Comparison of ENCODE assay signal across 23 cellular contexts in the genomic region with DNA sequence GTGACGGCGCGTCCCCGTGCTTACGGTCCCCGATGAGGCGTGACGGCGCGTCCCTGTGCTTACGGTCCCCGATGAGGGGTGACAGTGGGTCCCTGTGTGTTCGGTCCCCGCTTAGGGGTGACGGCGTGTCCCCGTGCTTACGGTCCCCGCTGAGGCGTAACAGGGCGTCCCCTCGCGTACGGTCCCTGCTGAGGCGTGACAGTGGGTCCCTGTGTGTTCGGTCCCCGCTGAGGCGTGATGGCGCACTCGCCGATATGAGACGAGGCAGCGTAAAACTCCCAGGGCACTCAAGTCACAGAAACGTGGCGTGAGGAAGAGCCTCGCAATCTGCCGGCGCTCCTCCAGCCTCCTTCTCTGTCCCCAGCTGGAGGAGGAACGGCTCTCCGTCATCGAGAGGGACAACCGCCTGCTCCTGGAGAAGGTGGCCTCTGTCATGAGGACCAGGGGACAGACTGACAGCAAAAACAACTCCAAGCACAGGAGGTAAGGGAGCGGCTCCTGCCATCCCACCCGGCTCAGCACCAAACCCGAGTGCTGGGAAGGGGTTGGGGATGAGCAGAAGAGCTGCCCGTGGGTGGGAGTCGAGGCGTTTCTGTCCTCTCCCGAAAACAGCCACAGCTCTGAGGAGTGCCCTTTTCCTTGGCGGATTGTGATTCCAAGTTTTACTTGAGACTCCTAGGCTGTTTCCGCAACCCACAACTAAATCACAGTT. TPM values are rescaled to one million over a fixed set of nuclear protein-coding genes. Genes with fewer than 3 reads are reported as not detected.
DNase-seq lines count a peak whose midpoint lies in the region; ATAC-seq and TF ChIP-seq lines count a peak whose summit lies in the region.
"Had no signal": no experiment of that assay in that cellular context is flagged by ENCODE, and none has a peak within 500 bp of the region (broad histone marks: within the 10 kb centered on the region; RNA-seq: fewer than 3 reads in every experiment).

No MANE protein-coding gene starts in this region.

- H3K18ac ChIP-seq in trophoblast cell (ENCODE audit: low read length): no peak overlapping the region

- H3K4me3 Mint-ChIP-seq in GM23338: peak overlapping the region; percentile 64; the same call in 2 of the 3 replicates
- H3K4me3 Mint-ChIP-seq in activated CD4-positive, alpha-beta memory T cell treated with anti-CD3 and anti-CD28 coated beads, Interleukin-2, amount 10 ng/mL, durations not matched to agents 7 days and 5 days: no peak overlapping the region
- H3K4me3 Mint-ChIP-seq: dendritic cell treated with granulocyte-macrophage colony-stimulating factor and Interleukin-4, amounts not matched to agents 40 ng/mL and 50 ng/mL, for 4 days had no signal

- H2AK5ac ChIP-seq in trophoblast cell (ENCODE audit: low read length): no peak overlapping the region

- H3K23ac ChIP-seq in trophoblast cell (ENCODE audit: low read length): no peak overlapping the region

- H3K9ac ChIP-seq in trophoblast cell (ENCODE audit: low read length): no peak overlapping the region

- no peak overlapping the region for H3K14ac ChIP-seq in trophoblast cell (ENCODE audit: low read length)

- no peak overlapping the region for H4K91ac ChIP-seq in trophoblast cell (ENCODE audit: low read depth, low read length)

- intact Hi-C loops in A673 (cut with micrococcal nuclease; ENCODE audit: unreplicated experiment): no loop called here

- H4K8ac ChIP-seq in trophoblast cell (ENCODE audit: low read depth, low read length): no peak overlapping the region

- H3K27me3 ChIP-seq in A673 (replicated peaks; ENCODE audit: insufficient read depth, low read depth, low read length, poor library complexity) (no peaks in the 10 kb centered on the region), GM23338 (ENCODE audit: insufficient read depth) (peaks cover 17% of the 10 kb centered on the region), esophagus (ENCODE audit: control insufficient read depth in 1 of 2, insufficient read depth in 2 of 2, low read length in 2 of 2) (no peaks in the 10 kb centered on the region), trophoblast cell (ENCODE audit: insufficient read depth, low read length) (no peaks in the 10 kb centered on the region)
- H3K27me3 ChIP-seq: body of pancreas, pancreas had no signal

- H3F3A ChIP-seq in GM23338 (replicated peaks; ENCODE audit: low read depth): 0 out of 2 replicates have a peak, but pooled peaks cover 8% of the 10 kb centered on the region

- H3K27ac ChIP-seq in A673 (ENCODE audit: low read depth, low read length, poor library complexity, severe bottlenecking) (no peak overlapping the region), GM23338 (ENCODE audit: low read depth) (no peak overlapping the region), esophagus (ENCODE audit: low read depth in 2 of 2, low read length in 1 of 2) (no peak overlapping the region), trophoblast cell (ENCODE audit: low read depth, low read length) (no peak overlapping the region)
- H3K27ac ChIP-seq: body of pancreas, epithelial cell of prostate, gastrocnemius medialis, left lung, pancreas, transverse colon had no signal

- ATAC-seq in GM23338: peak; percentile 64
- ATAC-seq: body of pancreas, gastrocnemius medialis, left lung, pancreas, Right ventricle myocardium inferior had no signal

- H4K12ac ChIP-seq in trophoblast cell (ENCODE audit: low read depth, low read length): no peak overlapping the region

- no peaks in the 10 kb centered on the region for H3K9me3 Mint-ChIP-seq in GM23338
- H3K9me3 Mint-ChIP-seq in activated CD4-positive, alpha-beta memory T cell treated with anti-CD3 and anti-CD28 coated beads, Interleukin-2, amount 10 ng/mL, durations not matched to agents 7 days and 5 days: peaks cover 3% of the 10 kb centered on the region
- H3K9me3 Mint-ChIP-seq: dendritic cell treated with granulocyte-macrophage colony-stimulating factor and Interleukin-4, amounts not matched to agents 40 ng/mL and 50 ng/mL, for 4 days had no signal

- H2BK5ac ChIP-seq in trophoblast cell (ENCODE audit: low read depth, low read length, poor library complexity): no peak overlapping the region

- DNase-seq in A673 (ENCODE audit: low spot score) (peak; percentile 14), GM23338 (ENCODE audit: low spot score) (peak; percentile 52), trophoblast cell (no peak), D341Med (ENCODE audit: low spot score) (no peak), SW480 (ENCODE audit: low spot score) (no peak), NCI-H1694 (lab: John Stamatoyannopoulos, UW) (no peak)
- no peak for DNase-seq in activated CD4-positive, alpha-beta memory T cell treated with anti-CD3 and anti-CD28 coated beads, Interleukin-2, amount 10 ng/mL, durations not matched to agents 7 days and 5 days
- DNase-seq: activated CD4-positive, alpha-beta T cell treated with anti-CD3 and anti-CD28 coated beads, Interleukin-2, amount 50 U/mL, for 1 hour; activated naive CD4-positive, alpha-beta T cell treated with anti-CD3 and anti-CD28 coated beads, Interleukin-2, amount 50 U/mL, for 16 hours; body of pancreas; gastrocnemius medialis; NCI-H187 treated with DMSO at 0.1 percent for 48 hours; NCI-H524 treated with DMSO at 0.1 percent for 48 hours; pancreas; stimulated activated naive CD4-positive, alpha-beta T cell; transverse colon had no signal

- BruUV-seq in A673 (replicated peaks; lab: Mats Ljungman, UMichigan): no TSS peak

- no peak overlapping the region for H3K27ac Mint-ChIP-seq in GM23338
- no peak overlapping the region for H3K27ac Mint-ChIP-seq in activated CD4-positive, alpha-beta memory T cell treated with anti-CD3 and anti-CD28 coated beads, Interleukin-2, amount 10 ng/mL, durations not matched to agents 7 days and 5 days
- H3K27ac Mint-ChIP-seq: dendritic cell treated with granulocyte-macrophage colony-stimulating factor and Interleukin-4, amounts not matched to agents 40 ng/mL and 50 ng/mL, for 4 days had no signal

- 0 out of 2 replicates have a peak, but pooled peaks cover 5% of the 10 kb centered on the region for H3K9me2 ChIP-seq in GM23338 (ENCODE audit: insufficient read depth)

- H3K4me3 ChIP-seq in A673 (ENCODE audit: low read depth, low read length, poor library complexity, severe bottlenecking) (peak overlapping the region; percentile 36), GM23338 (peak overlapping the region; percentile 50), esophagus (ENCODE audit: low read depth in 1 of 2, low read length in 2 of 2) (peak overlapping the region; percentile 13 to 23), trophoblast cell (ENCODE audit: low read depth, low read length) (peak overlapping the region; percentile 8)
- H3K4me3 ChIP-seq: body of pancreas, left lung, pancreas, transverse colon had no signal

- H4K20me1 ChIP-seq in GM23338 (replicated peaks; ENCODE audit: insufficient read depth): no peaks in the 10 kb centered on the region

- H2BK120ac ChIP-seq in trophoblast cell (ENCODE audit: insufficient read depth, low read length, poor library complexity): no peak overlapping the region

- H3K9me3 ChIP-seq in A673 (ENCODE audit: low read depth, low read length, poor library complexity, severe bottlenecking): no peaks in the 10 kb centered on the region
- peaks cover 0 to 3% of the 10 kb centered on the region in 2 donors for H3K9me3 ChIP-seq in esophagus (ENCODE audit: control insufficient read depth in 2 of 2, insufficient read depth in 1 of 2, low read depth in 1 of 2, low read length in 1 of 2)
- peaks cover 12% of the 10 kb centered on the region for H3K9me3 ChIP-seq in trophoblast cell (ENCODE audit: insufficient read depth, low read depth, low read length)
- H3K9me3 ChIP-seq: body of pancreas, gastrocnemius medialis, pancreas, transverse colon had no signal

- POLR2A ChIA-PET in A673 (lab: Charles Lee; ENCODE audit: low non-redundant PET): no interaction called here
- POLR2A ChIA-PET in activated CD4-positive, alpha-beta memory T cell treated with anti-CD3 and anti-CD28 coated beads, Interleukin-2, amount 10 ng/mL, durations not matched to agents 7 days and 5 days (lab: Charles Lee): no interaction called here

- no peaks in the 10 kb centered on the region for H3K79me2 ChIP-seq in GM23338 (replicated peaks; ENCODE audit: insufficient read depth)
- H3K79me2 ChIP-seq in trophoblast cell (ENCODE audit: control insufficient read depth, insufficient read depth, low read length, poor library complexity): no peaks in the 10 kb centered on the region

- TF ChIP-seq CTCF in A673 (conservative IDR thresholded peaks at IDR 0.05; ENCODE audit: low read depth, low read length) (no peak), GM23338 (conservative IDR thresholded peaks at IDR 0.05; ENCODE audit: low read depth in 2 of 2) (no peak)

- H3K36me3 Mint-ChIP-seq in GM23338 (ENCODE audit: low read depth): no peaks in the 10 kb centered on the region
- no peaks in the 10 kb centered on the region for H3K36me3 Mint-ChIP-seq in activated CD4-positive, alpha-beta memory T cell treated with anti-CD3 and anti-CD28 coated beads, Interleukin-2, amount 10 ng/mL, durations not matched to agents 7 days and 5 days (ENCODE audit: low read depth)

- WGBS in esophagus, 2 donors: 20 to 38% methylated on average over 44 to 51 of the region's 51 CpGs
- WGBS in trophoblast cell (ENCODE audit: extremely low coverage, insufficient coverage, insufficient read length): no CpG with 5 or more reads among the region's 51 CpGs

- H3K4ac ChIP-seq in trophoblast cell (ENCODE audit: low read depth, low read length): no peak overlapping the region

- H2AFZ ChIP-seq in GM23338 (peak overlapping the region; percentile 94), trophoblast cell (ENCODE audit: insufficient read depth, low read length, poor library complexity) (no peak overlapping the region)

- peaks cover 3% of the 10 kb centered on the region for H3K4me1 ChIP-seq in A673 (ENCODE audit: insufficient read depth, low read length, poor library complexity, severe bottlenecking)
- H3K4me1 ChIP-seq in GM23338 (ENCODE audit: insufficient read depth): peaks cover 20% of the 10 kb centered on the region
- peaks cover 4 to 6% of the 10 kb centered on the region in 2 donors for H3K4me1 ChIP-seq in esophagus (ENCODE audit: control insufficient read depth in 2 of 2, insufficient read depth in 2 of 2, low read length in 1 of 2)
- H3K4me1 ChIP-seq in trophoblast cell (ENCODE audit: control insufficient read depth in 1 of 2, insufficient read depth in 2 of 2, low read length in 2 of 2): no peaks in the 10 kb centered on the region
- H3K4me1 ChIP-seq: gastrocnemius medialis, left lung, pancreas, transverse colon had no signal

- no peak overlapping the region for H2BK12ac ChIP-seq in trophoblast cell (ENCODE audit: low read length)

- H3K4me1 Mint-ChIP-seq in GM23338: peaks cover 21% of the 10 kb centered on the region
- H3K4me1 Mint-ChIP-seq in activated CD4-positive, alpha-beta memory T cell treated with anti-CD3 and anti-CD28 coated beads, Interleukin-2, amount 10 ng/mL, durations not matched to agents 7 days and 5 days: peaks cover 20% of the 10 kb centered on the region

- CTCF ChIA-PET in A673 (lab: Charles Lee): no interaction called here
- CTCF ChIA-PET in activated CD4-positive, alpha-beta memory T cell treated with anti-CD3 and anti-CD28 coated beads, Interleukin-2, amount 10 ng/mL, durations not matched to agents 7 days and 5 days (lab: Charles Lee): no interaction called here

- H3K36me3 ChIP-seq in A673 (ENCODE audit: insufficient read depth, low read length, poor library complexity, severe bottlenecking) (no peaks in the 10 kb centered on the region), GM23338 (ENCODE audit: insufficient read depth) (no peaks in the 10 kb centered on the region), esophagus (ENCODE audit: control insufficient read depth in 2 of 2, insufficient read depth in 2 of 2, low read length in 1 of 2) (no peaks in the 10 kb centered on the region), trophoblast cell (ENCODE audit: control insufficient read depth in 1 of 2, insufficient read depth in 2 of 2, low read length in 2 of 2) (no peaks in the 10 kb centered on the region)
- H3K36me3 ChIP-seq: gastrocnemius medialis, left lung, pancreas, transverse colon had no signal

- H3K4me2 ChIP-seq in GM23338 (peak overlapping the region; percentile 80), trophoblast cell (ENCODE audit: low read length) (no peak overlapping the region)

- H3K27me3 Mint-ChIP-seq in GM23338 (ENCODE audit: insufficient read depth, low read depth, poor library complexity): peaks cover 14% of the 10 kb centered on the region
- H3K27me3 Mint-ChIP-seq in activated CD4-positive, alpha-beta memory T cell treated with anti-CD3 and anti-CD28 coated beads, Interleukin-2, amount 10 ng/mL, durations not matched to agents 7 days and 5 days: peaks cover 2% of the 10 kb centered on the region

- no peaks in the 10 kb centered on the region for H3K79me1 ChIP-seq in trophoblast cell (ENCODE audit: low read length)

RNA-seq across cellular contexts. Expression of a gene that starts 21.1 kb away (rescaled TPM):
- total RNA-seq in A673 (2021): not detected in 2 replicates
- not detected in 2 replicates for total RNA-seq in GM23338 (2014; rRNA removed; shearing (Covaris generic))
- polyA plus RNA-seq in GM23338 (2016; fragmentation: Nextera tagmentation; extraction: Ambion mirVana) (not detected in 2 replicates), esophagus (not detected)
- not detected in 2 replicates for polyA plus RNA-seq in trophoblast cell (2013)
- total RNA-seq in activated CD4-positive, alpha-beta memory T cell treated with anti-CD3 and anti-CD28 coated beads, Interleukin-2, amount 10 ng/mL, durations not matched to agents 7 days and 5 days: not detected
- total RNA-seq: body of pancreas, G401, gastrocnemius medialis, H7, Right ventricle myocardium inferior, transverse colon had no signal

RNA-seq across cellular contexts. Expression of a gene that starts 34.6 kb away (rescaled TPM):
- total RNA-seq in A673 (2021): 61.1 and 63.3 TPM in 2 replicates
- 84.2 and 86.1 TPM in 2 replicates for total RNA-seq in GM23338 (2014; rRNA removed; shearing (Covaris generic))
- polyA plus RNA-seq in GM23338 (2016; fragmentation: Nextera tagmentation; extraction: Ambion mirVana): 91.3 and 95.9 TPM in 2 replicates
- polyA plus RNA-seq in esophagus: 10 to 100 TPM; 33.4 to 36.1 TPM
- 48.8 and 50.6 TPM in 2 replicates for polyA plus RNA-seq in trophoblast cell (2013)
- total RNA-seq in activated CD4-positive, alpha-beta memory T cell treated with anti-CD3 and anti-CD28 coated beads, Interleukin-2, amount 10 ng/mL, durations not matched to agents 7 days and 5 days: 10 to 100 TPM; 59.6 to 64.0 TPM

Comparison
In these comparisons a context has a peak if more than half of its experiments do, and no peak if none do; other contexts are left out.
1. DNase-seq: peak in A673 (single experiment) and GM23338 (single experiment); none in trophoblast cell (0 of 2), activated CD4-positive, alpha-beta memory T cell treated with anti-CD3 and anti-CD28 coated beads, Interleukin-2, amount 10 ng/mL, durations not matched to agents 7 days and 5 days (single experiment), D341Med (single experiment), SW480 (single experiment) and NCI-H1694 (single experiment).
2. Peak in every context shown above with its lines, with median percentiles within 50 percentile points of each other: H3K4me3 ChIP-seq.